11 cellular contexts compared by ENCODE assay signal in the genomic region with DNA sequence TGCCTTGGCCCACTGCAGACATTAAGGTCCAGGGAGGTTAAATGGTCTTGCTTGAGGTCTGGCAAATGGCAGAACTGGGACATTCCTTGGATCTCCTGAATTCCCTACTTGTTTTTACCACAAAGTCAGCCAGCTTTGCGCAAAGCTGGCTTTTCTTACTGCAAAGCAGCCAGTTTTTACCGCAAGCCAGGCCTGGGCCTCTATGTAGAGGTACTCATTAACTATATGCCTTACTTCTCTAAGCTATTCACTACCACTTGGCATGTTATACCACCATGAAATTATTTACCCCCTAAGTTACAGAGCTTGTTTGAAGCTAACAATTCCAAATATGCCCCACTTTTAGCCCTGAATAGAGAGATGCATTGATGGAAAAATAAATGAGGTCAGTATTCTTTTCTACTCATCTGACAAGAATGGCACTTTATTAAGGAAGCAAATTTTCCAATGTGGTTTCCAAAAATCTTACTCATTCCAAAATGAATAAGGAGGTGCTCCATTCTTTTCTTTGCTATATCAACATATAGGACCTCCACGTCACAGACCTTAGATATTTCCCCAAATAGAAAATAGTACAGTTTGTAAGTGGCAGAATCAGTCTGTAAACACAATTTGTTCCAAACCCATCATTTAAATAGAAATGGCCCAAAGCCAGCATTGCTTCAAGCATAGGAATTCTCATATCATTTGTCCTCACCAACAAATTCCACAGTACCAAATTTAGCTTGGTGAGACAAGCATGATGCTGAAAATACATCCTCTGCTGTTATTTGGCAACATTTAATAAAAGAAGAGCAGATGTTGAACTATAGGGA.
A peak's percentile ranks its signal among the peaks of the same experiment; 100 is the strongest.
DNase-seq lines count a peak whose midpoint lies in the region; ATAC-seq and TF ChIP-seq lines count a peak whose summit lies in the region.
"Had no signal": no experiment of that assay in that cellular context is flagged by ENCODE, and none has a peak within 500 bp of the region (broad histone marks: within the 10 kb centered on the region; RNA-seq: fewer than 3 reads in every experiment).

No MANE protein-coding gene starts in this region.

- H3K27me3 ChIP-seq in GM23338 (ENCODE audit: insufficient read depth): no peaks in the 10 kb centered on the region
- H3K27me3 ChIP-seq in ascending aorta: no peaks in the 10 kb centered on the region
- H3K27me3 ChIP-seq in stomach smooth muscle (ENCODE audit: control insufficient read depth in 1 of 2, insufficient read depth in 2 of 2, low read length in 2 of 2): no peaks in the 10 kb centered on the region
- no peaks in the 10 kb centered on the region for H3K27me3 ChIP-seq in testis
- no peaks in the 10 kb centered on the region for H3K27me3 ChIP-seq in transverse colon
- H3K27me3 ChIP-seq: neutrophil had no signal

- peaks cover 4% of the 10 kb centered on the region; the same call in 2 of the 3 replicates for H3K4me1 Mint-ChIP-seq in GM23338

- 73 to 75% methylated on average over 3 of the region's 3 CpGs for WGBS in testis, 2 donors
- 76 to 80% methylated on average over 1 to 3 of the region's 3 CpGs for WGBS in transverse colon (ENCODE audit: low coverage in 1 of 2), 2 donors

- H3K79me2 ChIP-seq in GM23338 (replicated peaks; ENCODE audit: insufficient read depth): no peaks in the 10 kb centered on the region

- H3K4me2 ChIP-seq in GM23338: no peak overlapping the region

- no peak overlapping the region for H3K4me3 ChIP-seq in GM23338
- no peak overlapping the region for H3K4me3 ChIP-seq in ascending aorta
- H3K4me3 ChIP-seq in stomach smooth muscle (ENCODE audit: low read length in 2 of 2): no peak overlapping the region
- no peak overlapping the region for H3K4me3 ChIP-seq in testis
- no peak overlapping the region for H3K4me3 ChIP-seq in transverse colon

- in situ Hi-C loops in transverse colon (cut with MboI; ENCODE audit: low pct_ligation_motif_present in 1 of 4, low pct_unique_long_range_greater_than_20kb in 1 of 4, low sequenced_read_pairs in 3 of 4): no loop called here

- no peak for DNase-seq in GM23338 (ENCODE audit: low spot score)
- peak in 1 of 2 donors; percentile 71 for DNase-seq in ascending aorta (ENCODE audit: low spot score in 2 of 2)
- DNase-seq in left ventricle myocardium superior: no peak
- no peak for DNase-seq in testis
- DNase-seq in transverse colon: no peak
- DNase-seq in mucosa of gallbladder (ENCODE audit: low spot score): no peak
- no peak for DNase-seq in midbrain (lab: John Stamatoyannopoulos, UW)
- DNase-seq: NCI-H1105 treated with DMSO at 0.1 percent for 48 hours, WERI-Rb-1 had no signal

- no peaks in the 10 kb centered on the region; the same call in 1 of the 2 replicates for H3K4me1 ChIP-seq in GM23338 (ENCODE audit: insufficient read depth)
- H3K4me1 ChIP-seq in ascending aorta: peaks cover 0 to 28% of the 10 kb centered on the region in 2 donors
- H3K4me1 ChIP-seq in stomach smooth muscle (ENCODE audit: control insufficient read depth, insufficient read depth, low read length): peaks cover 3% of the 10 kb centered on the region
- no peaks in the 10 kb centered on the region for H3K4me1 ChIP-seq in testis
- H3K4me1 ChIP-seq in transverse colon: no peaks in the 10 kb centered on the region

- H3K36me3 Mint-ChIP-seq in GM23338 (ENCODE audit: low read depth): no peaks in the 10 kb centered on the region; the same call in 2 of the 3 replicates

- no peak for TF ChIP-seq CTCF in GM23338 (conservative IDR thresholded peaks at IDR 0.05; ENCODE audit: low read depth in 2 of 2)
- TF ChIP-seq CTCF in ascending aorta (IDR thresholded peaks at IDR 0.05): no peak
- TF ChIP-seq CTCF in testis (IDR thresholded peaks at IDR 0.05): no peak
- TF ChIP-seq CTCF in transverse colon (IDR thresholded peaks at IDR 0.05): no peak

- peaks cover 3% of the 10 kb centered on the region; the same call in 1 of the 2 replicates for H3K9me2 ChIP-seq in GM23338 (ENCODE audit: insufficient read depth)

- no peaks in the 10 kb centered on the region; the same call in 1 of the 2 replicates for H3K36me3 ChIP-seq in GM23338 (ENCODE audit: insufficient read depth)
- H3K36me3 ChIP-seq in ascending aorta: no peaks in the 10 kb centered on the region
- H3K36me3 ChIP-seq in stomach smooth muscle (ENCODE audit: control insufficient read depth in 2 of 2, insufficient read depth in 2 of 2, low read length in 2 of 2): no peaks in the 10 kb centered on the region
- H3K36me3 ChIP-seq in testis (ENCODE audit: low read depth, missing control alignments): no peaks in the 10 kb centered on the region
- no peaks in the 10 kb centered on the region for H3K36me3 ChIP-seq in transverse colon
- H3K36me3 ChIP-seq: neutrophil, WERI-Rb-1 had no signal

- no peaks in the 10 kb centered on the region for H3K27me3 Mint-ChIP-seq in GM23338 (ENCODE audit: insufficient read depth, low read depth, poor library complexity)

- TF ChIP-seq EP300 in transverse colon (IDR thresholded peaks at IDR 0.05; ENCODE audit: low read depth): no peak

- ATAC-seq in GM23338 (no peak), left ventricle myocardium superior (peak; percentile 88)

- intact Hi-C loops in ascending aorta (cut with DNase I) (loop anchor here (5.0 to 10.0 kb wide), 3 partner anchors 92 to 607 kb away; no protein-coding TSS in a partner anchor), left ventricle myocardium superior (cut with micrococcal nuclease) (no loop called here), testis (cut with DNase I; ENCODE audit: low total_unique reads) (no loop called here), transverse colon (cut with DNase I; ENCODE audit: low total_unique reads) (no loop called here)

- no peak overlapping the region for H3K9ac ChIP-seq in stomach smooth muscle (ENCODE audit: low read length in 2 of 2)

- H3K27ac Mint-ChIP-seq in GM23338: no peak overlapping the region

- H3K9me3 ChIP-seq in ascending aorta (peaks cover 0 to 16% of the 10 kb centered on the region in 2 donors), stomach smooth muscle (ENCODE audit: control insufficient read depth in 2 of 2, low read length in 2 of 2) (peaks cover 0 to 5% of the 10 kb centered on the region in 2 donors), testis (no peaks in the 10 kb centered on the region), transverse colon (no peaks in the 10 kb centered on the region)
- H3K9me3 ChIP-seq: neutrophil had no signal

- H3F3A ChIP-seq in GM23338 (replicated peaks; ENCODE audit: low read depth): no peaks in the 10 kb centered on the region

- H2AFZ ChIP-seq in GM23338: peak overlapping the region; percentile 57; the same call in 1 of the 2 replicates

- TF ChIP-seq POLR2A in testis (IDR thresholded peaks at IDR 0.05): no peak
- TF ChIP-seq POLR2A in transverse colon (IDR thresholded peaks at IDR 0.05): no peak

- H3K9me3 Mint-ChIP-seq in GM23338: peaks cover 3% of the 10 kb centered on the region; the same call in 1 of the 3 replicates

- H3K27ac ChIP-seq in GM23338 (ENCODE audit: low read depth) (no peak overlapping the region), ascending aorta (peak overlapping the region; percentile 78 to 82), stomach smooth muscle (ENCODE audit: low read length) (peak overlapping the region; percentile 37), testis (no peak overlapping the region), transverse colon (no peak overlapping the region)
- H3K27ac ChIP-seq: neutrophil, WERI-Rb-1 had no signal

- no peak overlapping the region for H3K4me3 Mint-ChIP-seq in GM23338

- no peaks in the 10 kb centered on the region for H4K20me1 ChIP-seq in GM23338 (replicated peaks; ENCODE audit: insufficient read depth)

Comparison
In these comparisons a context has a peak if more than half of its experiments do, and no peak if none do; other contexts are left out.
1. H3K27ac ChIP-seq: peak in ascending aorta (2 of 2) and stomach smooth muscle (single experiment); none in GM23338 (single experiment), testis (0 of 2) and transverse colon (0 of 4).